9 cellular contexts compared by ENCODE assay signal in genomic region chr2:201466050-201466660, GRCh38. TPM values are rescaled to one million over a fixed set of nuclear protein-coding genes. Genes with fewer than 3 reads are reported as not detected.
DNase-seq lines count a peak whose midpoint lies in the region; ATAC-seq and TF ChIP-seq lines count a peak whose summit lies in the region.
"Had no signal": no experiment of that assay in that cellular context is flagged by ENCODE, and none has a peak within 500 bp of the region (broad histone marks: within the 10 kb centered on the region; RNA-seq: fewer than 3 reads in every experiment).

No MANE protein-coding gene starts in this region.

- H3K9me3 ChIP-seq in colonic mucosa, result no peaks in the 10 kb centered on the region

- TF ChIP-seq CTCF in colonic mucosa (IDR thresholded peaks at IDR 0.05), result no peak

- H3K36me3 ChIP-seq in colonic mucosa, result peaks cover 2% of the 10 kb centered on the region

- no peak for DNase-seq in Right ventricle myocardium inferior (ENCODE audit: missing footprints)
- DNase-seq in cardiac septum (ENCODE audit: low spot score), result no peak
- no peak for DNase-seq in colonic mucosa
- DNase-seq in lung microvascular endothelial cell (ENCODE audit: low read depth in 2 of 2), result peak; percentile 44 to 80
- DNase-seq in Kasumi-1 (lab: John Stamatoyannopoulos, UW), result no peak
- no peak for DNase-seq in activated CD4-positive, alpha-beta T cell treated with anti-CD3 and anti-CD28 coated beads, Interleukin-2, amount 50 U/mL, for 48 hours

- peak overlapping the region; percentile 84 for H3K27ac ChIP-seq in colonic mucosa
- H3K27ac ChIP-seq: A549 had no signal

- ATAC-seq in Right ventricle myocardium inferior (peak; percentile 75), HG03196 (IDR thresholded peaks at IDR 0.05; ENCODE audit: unreplicated experiment) (no peak), HG02763 (IDR thresholded peaks at IDR 0.05; ENCODE audit: unreplicated experiment) (no peak)
- ATAC-seq: A549 had no signal

- H3K9ac ChIP-seq in colonic mucosa (ENCODE audit: low read depth in 2 of 2, low read length in 2 of 2), result peak overlapping the region in 1 of 2 donors; percentile 30

- H3K4me1 ChIP-seq in colonic mucosa, result peaks cover 18% of the 10 kb centered on the region

- intact Hi-C loops in Right ventricle myocardium inferior (cut with DNase I), result no loop called here
- intact Hi-C loops in cardiac septum (cut with DNase I), result no loop called here
- intact Hi-C loops in colonic mucosa (cut with DNase I), result no loop called here

- H3K27me3 ChIP-seq in colonic mucosa, result no peaks in the 10 kb centered on the region

- no peak overlapping the region for H3K4me3 ChIP-seq in colonic mucosa
- H3K4me3 ChIP-seq: A549 had no signal

RNA-seq across cellular contexts. Expression of gene STRADB, which starts 14.6 kb away (rescaled TPM):
- total RNA-seq in Right ventricle myocardium inferior (79.1 TPM), cardiac septum (41.5 TPM), colonic mucosa (10 to 100 TPM; 50.0 to 50.9 TPM), lung microvascular endothelial cell (12.9 and 20.9 TPM in 2 replicates)

RNA-seq across cellular contexts. Expression of gene TRAK2, which starts 14.9 kb away (rescaled TPM):
- total RNA-seq in Right ventricle myocardium inferior, result 163 TPM
- total RNA-seq in cardiac septum, result 259 TPM
- 10 to 100 TPM; 40.0 to 50.3 TPM for total RNA-seq in colonic mucosa
- total RNA-seq in lung microvascular endothelial cell, result 26.6 and 26.8 TPM in 2 replicates

Comparison
In these comparisons a context has a peak if more than half of its experiments do, and no peak if none do; other contexts are left out.
1. DNase-seq: peak in lung microvascular endothelial cell (2 of 2); none in Right ventricle myocardium inferior (single experiment), cardiac septum (single experiment), colonic mucosa (single experiment), Kasumi-1 (0 of 2) and activated CD4-positive, alpha-beta T cell treated with anti-CD3 and anti-CD28 coated beads, Interleukin-2, amount 50 U/mL, for 48 hours (0 of 2).